8 cellular contexts compared by ENCODE assay signal in the genomic region with DNA sequence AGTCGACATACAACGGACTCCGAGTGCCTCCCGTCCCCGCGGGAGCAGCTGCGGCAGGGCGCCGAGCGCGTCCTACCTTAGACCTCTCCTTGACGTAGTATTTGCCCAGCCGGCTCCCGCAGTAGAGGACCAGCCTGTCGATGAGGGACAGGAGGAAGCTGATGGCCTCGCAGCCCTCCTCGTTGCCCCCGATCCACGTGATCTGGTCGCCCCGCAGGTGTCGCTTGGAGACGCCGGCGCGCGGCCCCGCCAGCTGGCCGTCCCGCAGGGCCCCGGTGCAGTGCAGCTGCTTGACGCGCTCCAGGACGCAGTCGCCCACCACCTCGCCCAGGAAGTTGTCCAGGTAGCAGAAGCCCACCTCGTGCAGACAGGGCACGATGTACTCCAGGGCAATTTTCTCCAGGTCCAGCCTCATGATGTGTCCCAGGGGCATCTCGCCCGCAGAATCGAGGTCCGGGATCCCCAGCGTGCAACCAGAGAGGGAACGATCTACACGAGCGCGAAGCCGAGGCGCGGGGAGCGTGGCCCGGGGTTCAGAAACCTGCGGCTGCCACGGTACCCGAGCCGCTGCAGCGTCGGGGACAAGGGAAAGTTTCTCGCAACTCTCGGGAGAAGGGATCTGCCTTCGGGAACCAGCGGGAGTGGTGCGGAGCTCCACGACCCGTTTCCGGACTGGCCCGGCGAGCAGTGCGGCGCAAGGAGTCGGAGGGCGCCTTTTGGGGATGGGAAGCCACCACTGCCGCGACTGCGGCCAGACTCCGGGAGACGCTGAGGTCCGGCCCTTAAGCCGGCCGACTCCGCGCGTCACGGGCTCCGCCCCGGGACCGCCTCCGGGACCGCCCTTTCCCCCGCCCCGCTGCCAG. TPM values are rescaled to one million over a fixed set of nuclear protein-coding genes. Genes with fewer than 3 reads are reported as not detected.
A peak's percentile ranks its signal among the peaks of the same experiment; 100 is the strongest.
DNase-seq lines count a peak whose midpoint lies in the region; ATAC-seq and TF ChIP-seq lines count a peak whose summit lies in the region.

EGLN3 (minus strand) TSS at position 755 of the 863 bp plus-strand sequence; CDS start at position 433, 322 bp downstream.

- H3K4me1 Mint-ChIP-seq in CD4-positive, alpha-beta T cell (ENCODE audit: low read depth), result peaks cover 31% of the 10 kb centered on the region
- H3K4me1 Mint-ChIP-seq in activated T-helper 1 cell treated with anti-CD3 and anti-CD28 coated beads, Interleukin-12 subunit alpha, Interleukin-12 subunit beta, Interleukin-2, Interleukin-4 antibody, amounts not matched to agents 30 ng/mL and 10 ng/mL and 1 ng/mL, durations not matched to agents 14 hours and 24 hours and 36 hours (ENCODE audit: low read depth), result peaks cover 44% of the 10 kb centered on the region
- H3K4me1 Mint-ChIP-seq in naive B cell, result peaks cover 13 to 30% (median 29%) of the 10 kb centered on the region in 3 donors

- no peak within 1 kb of the TSS for H3K27ac Mint-ChIP-seq in CD4-positive, alpha-beta T cell
- H3K27ac Mint-ChIP-seq in activated T-helper 1 cell treated with anti-CD3 and anti-CD28 coated beads, Interleukin-12 subunit alpha, Interleukin-12 subunit beta, Interleukin-2, Interleukin-4 antibody, amounts not matched to agents 30 ng/mL and 10 ng/mL and 1 ng/mL, durations not matched to agents 14 hours and 24 hours and 36 hours, result peak within 1 kb of the TSS; percentile 70
- H3K27ac Mint-ChIP-seq in naive B cell, result peak within 1 kb of the TSS in 1 of 6 donors; percentile 28

- peak in 8 of 10 experiments; percentile 19 to 47 (median 34) for DNase-seq in CD4-positive, alpha-beta T cell
- DNase-seq in GM19240 (ENCODE audit: insufficient read length, low spot score) (peak; percentile 45), NOMO-1 (lab: John Stamatoyannopoulos, UW; ENCODE audit: unreplicated experiment in 2 of 2) (peak; percentile 70 to 73), fibroblast of peridontal ligament (ENCODE audit: extremely low read depth) (peak; percentile 16), naive B cell (peak; percentile 28)
- DNase-seq in activated T-helper 1 cell treated with anti-CD3 and anti-CD28 coated beads, Interleukin-12 subunit alpha, Interleukin-12 subunit beta, Interleukin-2, Interleukin-4 antibody, amounts not matched to agents 30 ng/mL and 10 ng/mL and 1 ng/mL, durations not matched to agents 14 hours and 24 hours and 36 hours (ENCODE audit: low spot score), result peak; percentile 79

- peaks cover 0 to 2% of the 10 kb centered on the region in 2 donors for H3K36me3 ChIP-seq in stomach smooth muscle (ENCODE audit: control insufficient read depth in 2 of 2, insufficient read depth in 2 of 2, low read length in 2 of 2)

- CTCF ChIA-PET in CD4-positive, alpha-beta T cell (lab: Charles Lee), result no interaction called here

- peaks cover 28% of the 10 kb centered on the region for H3K27me3 ChIP-seq in CD4-positive, alpha-beta T cell (ENCODE audit: control insufficient read depth, insufficient read depth, low read length)
- H3K27me3 ChIP-seq in stomach smooth muscle (ENCODE audit: control insufficient read depth in 1 of 2, insufficient read depth in 2 of 2, low read length in 2 of 2), result no peaks in the 10 kb centered on the region

- H3K9me3 Mint-ChIP-seq in CD4-positive, alpha-beta T cell, result no peaks in the 10 kb centered on the region
- H3K9me3 Mint-ChIP-seq in activated T-helper 1 cell treated with anti-CD3 and anti-CD28 coated beads, Interleukin-12 subunit alpha, Interleukin-12 subunit beta, Interleukin-2, Interleukin-4 antibody, amounts not matched to agents 30 ng/mL and 10 ng/mL and 1 ng/mL, durations not matched to agents 14 hours and 24 hours and 36 hours, result no peaks in the 10 kb centered on the region
- peaks cover 0 to 2% (median 0%) of the 10 kb centered on the region in 7 donors for H3K9me3 Mint-ChIP-seq in naive B cell

- H3K27ac ChIP-seq in CD4-positive, alpha-beta T cell (ENCODE audit: low read depth, low read length), result no peak within 1 kb of the TSS
- peak within 1 kb of the TSS; percentile 70 for H3K27ac ChIP-seq in stomach smooth muscle (ENCODE audit: low read length)

- H3K4me1 ChIP-seq in stomach smooth muscle (ENCODE audit: control insufficient read depth, insufficient read depth, low read length), result peaks cover 33% of the 10 kb centered on the region

- TF ChIP-seq CTCF in CD4-positive, alpha-beta T cell (IDR thresholded peaks at IDR 0.05), result no peak

- POLR2A ChIA-PET in CD4-positive, alpha-beta T cell (lab: Charles Lee), result no interaction called here

- intact Hi-C loops in CD4-positive, alpha-beta T cell (cut with DNase I, micrococcal nuclease), result no loop called here
- intact Hi-C loops in activated T-helper 1 cell treated with anti-CD3 and anti-CD28 coated beads, Interleukin-12 subunit alpha, Interleukin-12 subunit beta, Interleukin-2, Interleukin-4 antibody, amounts not matched to agents 30 ng/mL and 10 ng/mL and 1 ng/mL, durations not matched to agents 14 hours and 24 hours and 36 hours (cut with micrococcal nuclease), result loop anchor here (1.0 to 2.0 kb wide), 4 partner anchors 62 to 148 kb away; no protein-coding TSS in a partner anchor

- H3K27me3 Mint-ChIP-seq in CD4-positive, alpha-beta T cell, result peaks cover 63% of the 10 kb centered on the region
- H3K27me3 Mint-ChIP-seq in activated T-helper 1 cell treated with anti-CD3 and anti-CD28 coated beads, Interleukin-12 subunit alpha, Interleukin-12 subunit beta, Interleukin-2, Interleukin-4 antibody, amounts not matched to agents 30 ng/mL and 10 ng/mL and 1 ng/mL, durations not matched to agents 14 hours and 24 hours and 36 hours (ENCODE audit: insufficient read depth), result peaks cover 43% of the 10 kb centered on the region
- H3K27me3 Mint-ChIP-seq in naive B cell, result peaks cover 32 to 51% (median 48%) of the 10 kb centered on the region in 3 donors

- H3K9me3 ChIP-seq in CD4-positive, alpha-beta T cell (ENCODE audit: control insufficient read depth, low read length), result no peaks in the 10 kb centered on the region
- H3K9me3 ChIP-seq in stomach smooth muscle (ENCODE audit: control insufficient read depth in 2 of 2, low read length in 2 of 2), result no peaks in the 10 kb centered on the region

- peak within 1 kb of the TSS; percentile 74 to 98 for H3K4me3 ChIP-seq in stomach smooth muscle (ENCODE audit: low read length in 2 of 2)

- H3K36me3 Mint-ChIP-seq in CD4-positive, alpha-beta T cell (ENCODE audit: low read depth), result no peaks in the 10 kb centered on the region
- peaks cover 13% of the 10 kb centered on the region for H3K36me3 Mint-ChIP-seq in activated T-helper 1 cell treated with anti-CD3 and anti-CD28 coated beads, Interleukin-12 subunit alpha, Interleukin-12 subunit beta, Interleukin-2, Interleukin-4 antibody, amounts not matched to agents 30 ng/mL and 10 ng/mL and 1 ng/mL, durations not matched to agents 14 hours and 24 hours and 36 hours (ENCODE audit: low read depth)
- H3K36me3 Mint-ChIP-seq in naive B cell, result no peaks in the 10 kb centered on the region

- peak within 1 kb of the TSS; percentile 71 for H3K4me3 Mint-ChIP-seq in CD4-positive, alpha-beta T cell
- H3K4me3 Mint-ChIP-seq in activated T-helper 1 cell treated with anti-CD3 and anti-CD28 coated beads, Interleukin-12 subunit alpha, Interleukin-12 subunit beta, Interleukin-2, Interleukin-4 antibody, amounts not matched to agents 30 ng/mL and 10 ng/mL and 1 ng/mL, durations not matched to agents 14 hours and 24 hours and 36 hours, result peak within 1 kb of the TSS; percentile 80
- peak within 1 kb of the TSS; percentile 81 to 91 (median 85) for H3K4me3 Mint-ChIP-seq in naive B cell

- peak within 1 kb of the TSS; percentile 54 to 86 for H3K9ac ChIP-seq in stomach smooth muscle (ENCODE audit: low read length in 2 of 2)

- ATAC-seq in CD4-positive, alpha-beta T cell (ENCODE audit: poor library complexity), result peak; percentile 39
- ATAC-seq in HG03442 (IDR thresholded peaks at IDR 0.05; ENCODE audit: unreplicated experiment) (peak; percentile 85), naive B cell (ENCODE audit: low read depth in 2 of 2) (peak; percentile 61 to 74)

RNA-seq across cellular contexts. Expression of gene EGLN3, which starts in this region (rescaled TPM):
- total RNA-seq in CD4-positive, alpha-beta T cell, result 1 to 10 TPM; 1.1 to 1.3 TPM
- total RNA-seq in activated T-helper 1 cell treated with anti-CD3 and anti-CD28 coated beads, Interleukin-12 subunit alpha, Interleukin-12 subunit beta, Interleukin-2, Interleukin-4 antibody, amounts not matched to agents 30 ng/mL and 10 ng/mL and 1 ng/mL, durations not matched to agents 14 hours and 24 hours and 36 hours, result 8.7 and 11.2 TPM in 2 replicates
- polyA plus RNA-seq in naive B cell (ENCODE audit: low read depth in 6 of 6), result 1 to 10 TPM in 1 of 6 donors, under 1 TPM in 4, not detected in 1; 0.16 to 1.4 (median 0.77) TPM

Comparison
In these comparisons a context has a peak if more than half of its experiments do, and no peak if none do; other contexts are left out.
1. DNase-seq: peak in every context shown above with its lines; median percentile 79 in activated T-helper 1 cell treated with anti-CD3 and anti-CD28 coated beads, Interleukin-12 subunit alpha, Interleukin-12 subunit beta, Interleukin-2, Interleukin-4 antibody, amounts not matched to agents 30 ng/mL and 10 ng/mL and 1 ng/mL, durations not matched to agents 14 hours and 24 hours and 36 hours; 72 in NOMO-1; 45 in GM19240; 34 in CD4-positive, alpha-beta T cell; 28 in naive B cell; 16 in fibroblast of peridontal ligament.